8 cellular contexts compared by ENCODE assay signal in genomic region chr6:155177369-155177961, GRCh38.
A peak's percentile ranks its signal among the peaks of the same experiment; 100 is the strongest.
DNase-seq lines count a peak whose midpoint lies in the region; ATAC-seq, FAIRE-seq and TF ChIP-seq lines count a peak whose summit lies in the region.

No MANE protein-coding gene starts in this region.

- H3K4me2 ChIP-seq in DND-41 (ENCODE audit: insufficient read depth, low read length) (no peak overlapping the region), HCT116 (ENCODE audit: low read length) (no peak overlapping the region)

- ATAC-seq in DND-41 (ENCODE audit: insufficient read depth, low read depth) (peak; percentile 68), HCT116 (peak; percentile 46; the same call in 1 of the 2 replicates), HG02973 (IDR thresholded peaks at IDR 0.05; ENCODE audit: unreplicated experiment) (no peak), GM18858 (IDR thresholded peaks at IDR 0.05; ENCODE audit: unreplicated experiment) (no peak)

- RAD21 ChIA-PET in HCT116 (lab: Charles Lee; ENCODE audit: low non-redundant PET in 1 of 2, low total read pairs in 2 of 2, uncharacterized antibody in 2 of 2, unreplicated experiment in 2 of 2) = interaction anchor here (0.6 to 1.3 kb wide), 3 partner anchors 71 to 306 kb away, joined by 3 to 8 read pairs (median 4); no protein-coding TSS in a partner anchor

- H3K27ac ChIP-seq in DND-41 (ENCODE audit: low read length) = no peak overlapping the region
- H3K27ac ChIP-seq in HCT116 (ENCODE audit: low read depth, low read length) = no peak overlapping the region

- POLR2A ChIA-PET in HCT116 (lab: Charles Lee) = interaction anchor here (0.6 to 0.9 kb wide), 2 partner anchors 71 to 250 kb away, joined by 3 read pairs; no protein-coding TSS in a partner anchor

- intact Hi-C loops in HCT116 (cut with micrococcal nuclease) = loop anchor here (1.0 to 5.0 kb wide), 4 partner anchors 71 to 353 kb away; no protein-coding TSS in a partner anchor

- H3K27me3 ChIP-seq in DND-41 (ENCODE audit: insufficient read depth, low read length, poor library complexity) (no peaks in the 10 kb centered on the region), HCT116 (ENCODE audit: insufficient read depth, low read length) (no peaks in the 10 kb centered on the region)

- H3K9me3 ChIP-seq in DND-41 (ENCODE audit: insufficient read depth, low read length, severe bottlenecking) (no peaks in the 10 kb centered on the region), HCT116 (ENCODE audit: control insufficient read depth in 1 of 2, insufficient read depth in 1 of 2, low read depth in 1 of 2, low read length in 2 of 2) (no peaks in the 10 kb centered on the region)

- no peak for TF ChIP-seq POLR2A in HCT116 (IDR thresholded peaks at IDR 0.05; ENCODE audit: borderline replicate concordance, extremely low read depth, insufficient read depth, insufficient read length)

- H3K9me2 ChIP-seq in HCT116 (ENCODE audit: insufficient read depth) = no peaks in the 10 kb centered on the region

- 0 out of 2 replicates have a peak, but pooled peaks cover 2% of the 10 kb centered on the region for H3K4me1 ChIP-seq in DND-41 (ENCODE audit: insufficient read depth, low read length)
- peaks cover 0 to 12% of the 10 kb centered on the region in 2 experiments; a peak in 2 of 4 replicates for H3K4me1 ChIP-seq in HCT116 (ENCODE audit: control insufficient read depth in 1 of 2, insufficient read depth in 2 of 2, low read length in 2 of 2)

- H3K4me3 ChIP-seq in DND-41 (ENCODE audit: low read depth in 1 of 2, low read length in 2 of 2) (no peak overlapping the region), HCT116 (replicated peaks in 1 of 2; ENCODE audit: low read depth in 1 of 2, low read length in 2 of 2) (no peak overlapping the region), retinal pigment epithelial cell (ENCODE audit: low read length) (no peak overlapping the region)

- H3K9ac ChIP-seq in DND-41 (ENCODE audit: low read depth, low read length) (no peak overlapping the region), HCT116 (ENCODE audit: low read length) (no peak overlapping the region)

- H2AFZ ChIP-seq in DND-41 (ENCODE audit: low read depth, low read length) (no peak overlapping the region), HCT116 (ENCODE audit: low read depth, low read length, poor library complexity, severe bottlenecking) (no peak overlapping the region)

- CTCF ChIA-PET in HCT116 (lab: Charles Lee) = interaction anchor here (0.7 to 2.7 kb wide), 9 partner anchors 8 to 502 kb away, joined by 3 to 46 read pairs (median 6); no protein-coding TSS in a partner anchor

- TF ChIP-seq CTCF in DND-41 (IDR thresholded peaks at IDR 0.05; ENCODE audit: borderline replicate concordance, extremely low read depth, low read length, poor library complexity, severe bottlenecking) = peak; percentile 74
- TF ChIP-seq CTCF in HCT116 (IDR thresholded peaks at IDR 0.05 in 2 of 3, conservative IDR thresholded peaks at IDR 0.05 in 1 of 3; ENCODE audit: borderline replicate concordance in 1 of 3, insufficient read depth in 1 of 3, low read depth in 2 of 3, low read length in 2 of 3) = peak; percentile 59 to 78 (median 74); a peak in 5 of 6 replicates
- TF ChIP-seq CTCF in retinal pigment epithelial cell (conservative IDR thresholded peaks at IDR 0.05; ENCODE audit: low read depth, low read length) = peak; percentile 68

- H4K20me1 ChIP-seq in DND-41 (ENCODE audit: insufficient read depth, low read length) (no peaks in the 10 kb centered on the region), HCT116 (ENCODE audit: insufficient read depth) (no peaks in the 10 kb centered on the region)

- peak; percentile 36 for DNase-seq in DND-41
- peak; percentile 61 for DNase-seq in HCT116 (ENCODE audit: low read depth, low spot score)
- peak; percentile 56 for DNase-seq in NCI-H2227 treated with DMSO at 0.1 percent for 48 hours (lab: John Stamatoyannopoulos, UW)
- DNase-seq in activated CD4-positive, alpha-beta T cell treated with anti-CD3 and anti-CD28 coated beads for 48 hours = peak; percentile 62
- peak; percentile 22 to 41 for DNase-seq in frontal cortex (ENCODE audit: low spot score in 2 of 2)
- no peak for DNase-seq in retinal pigment epithelial cell (ENCODE audit: low read depth)

- peak; percentile 68 for FAIRE-seq in frontal cortex (lab: Jason Lieb, UNC)

- H3K79me2 ChIP-seq in DND-41 (ENCODE audit: insufficient read depth, low read length) (no peaks in the 10 kb centered on the region), HCT116 (ENCODE audit: insufficient read depth, low read length) (no peaks in the 10 kb centered on the region)

- TF ChIP-seq RAD21 in HCT116 (IDR thresholded peaks at IDR 0.05; ENCODE audit: low read depth) = peak; percentile 80

- no peaks in the 10 kb centered on the region for H3K36me3 ChIP-seq in DND-41 (ENCODE audit: insufficient read depth, low read length)
- H3K36me3 ChIP-seq in HCT116 (ENCODE audit: control insufficient read depth in 1 of 2, insufficient read depth in 2 of 2, low read length in 2 of 2) = no peaks in the 10 kb centered on the region

- BruUV-seq in HCT116 (replicated peaks; lab: Mats Ljungman, UMichigan) = no TSS peak

TF ChIP-seq in HCT116, 20 proteins besides CTCF, POLR2A, EP300 and RAD21:
- no peak for TF ChIP-seq EGR1 (IDR thresholded peaks at IDR 0.05; ENCODE audit: low read depth)
TF ChIP-seq in HCT116: peak in this region for 0.

Comparison
In these comparisons a context has a peak if more than half of its experiments do, and no peak if none do; other contexts are left out.
1. ATAC-seq: peak in DND-41 (single experiment) and HCT116 (single experiment); none in HG02973 (single experiment) and GM18858 (single experiment).
2. Peak in every context shown above with its lines, with median percentiles within 50 percentile points of each other: CTCF ChIP-seq.